8 cellular contexts compared by ENCODE assay signal in genomic region chr1:22018583-22019559, GRCh38. TPM values are rescaled to one million over a fixed set of nuclear protein-coding genes. Genes with fewer than 3 reads are reported as not detected.
DNase-seq lines count a peak whose midpoint lies in the region; ATAC-seq, FAIRE-seq and TF ChIP-seq lines count a peak whose summit lies in the region.

No MANE protein-coding gene starts in this region.

- no peaks in the 10 kb centered on the region for H4K20me1 ChIP-seq in astrocyte (ENCODE audit: insufficient read depth, low read length)

- TF ChIP-seq CTCF in GM12872 (IDR thresholded peaks at IDR 0.05; ENCODE audit: insufficient read depth, low read depth, low read length) (peak; percentile 32; the same call in 2 of the 3 replicates), astrocyte (IDR thresholded peaks at IDR 0.05; ENCODE audit: insufficient read depth, low read depth, low read length) (peak; percentile 37), left lung (IDR thresholded peaks at IDR 0.05) (no peak), mesothelial cell of epicardium (IDR thresholded peaks at IDR 0.05; ENCODE audit: unreplicated experiment) (no peak)

- H3K4me2 ChIP-seq in astrocyte (ENCODE audit: low read length): peak overlapping the region; percentile 58

- intact Hi-C loops in left lung (cut with DNase I): no loop called here

- H3K4me1 Mint-ChIP-seq in astrocyte (ENCODE audit: low read depth, unreplicated experiment) (peaks cover 8% of the 10 kb centered on the region), mesothelial cell of epicardium (peaks cover 6% of the 10 kb centered on the region)
- peaks cover 25% of the 10 kb centered on the region for H3K4me1 Mint-ChIP-seq in stimulated activated effector memory CD8-positive, alpha-beta T cell treated with anti-CD3 and anti-CD28 coated beads, Interleukin-12 subunit alpha, Interleukin-12 subunit beta, amount 100 ng/mL, for 72 hours

- H3K36me3 Mint-ChIP-seq in astrocyte (ENCODE audit: low read depth, unreplicated experiment) (peaks cover 2% of the 10 kb centered on the region), mesothelial cell of epicardium (no peaks in the 10 kb centered on the region)
- H3K36me3 Mint-ChIP-seq in stimulated activated effector memory CD8-positive, alpha-beta T cell treated with anti-CD3 and anti-CD28 coated beads, Interleukin-12 subunit alpha, Interleukin-12 subunit beta, amount 100 ng/mL, for 72 hours: peaks cover 5% of the 10 kb centered on the region

- no peak for FAIRE-seq in astrocyte (lab: Jason Lieb, UNC)

- no peak overlapping the region for H2AFZ ChIP-seq in astrocyte (ENCODE audit: low read depth, low read length)

- H3K9me3 Mint-ChIP-seq in astrocyte (ENCODE audit: unreplicated experiment) (no peaks in the 10 kb centered on the region), mesothelial cell of epicardium (no peaks in the 10 kb centered on the region)
- H3K9me3 Mint-ChIP-seq in stimulated activated effector memory CD8-positive, alpha-beta T cell treated with anti-CD3 and anti-CD28 coated beads, Interleukin-12 subunit alpha, Interleukin-12 subunit beta, amount 100 ng/mL, for 72 hours: no peaks in the 10 kb centered on the region

- DNase-seq in HK-2 (ENCODE audit: unreplicated experiment) (peak; percentile 80), T-helper 22 cell (ENCODE audit: low read depth) (peak; percentile 32), astrocyte (ENCODE audit: low read depth) (peak; percentile 85), left lung (peak in 1 of 2 donors; percentile 74), mesothelial cell of epicardium (ENCODE audit: low spot score in 2 of 2, unreplicated experiment in 2 of 2) (no peak), HuH-7.5 (ENCODE audit: low spot score) (no peak)
- DNase-seq in stimulated activated effector memory CD8-positive, alpha-beta T cell treated with anti-CD3 and anti-CD28 coated beads, Interleukin-12 subunit alpha, Interleukin-12 subunit beta, amount 100 ng/mL, for 72 hours (ENCODE audit: low spot score in 2 of 2): peak; percentile 36 to 73

- H3K27ac ChIP-seq in astrocyte (ENCODE audit: low read depth, low read length): peak overlapping the region; percentile 39
- H3K27ac ChIP-seq in left lung: peak overlapping the region; percentile 29 to 78

- H3K9me3 ChIP-seq in astrocyte (ENCODE audit: insufficient read depth, low read depth, low read length): no peaks in the 10 kb centered on the region
- no peaks in the 10 kb centered on the region for H3K9me3 ChIP-seq in left lung

- no peaks in the 10 kb centered on the region for H3K36me3 ChIP-seq in astrocyte (ENCODE audit: insufficient read depth, low read length)
- H3K36me3 ChIP-seq in left lung: no peaks in the 10 kb centered on the region

- ATAC-seq in left lung: peak; percentile 69
- ATAC-seq in stimulated activated effector memory CD8-positive, alpha-beta T cell treated with anti-CD3 and anti-CD28 coated beads, Interleukin-12 subunit alpha, Interleukin-12 subunit beta, amount 100 ng/mL, for 72 hours: peak; percentile 100

- H3K27ac Mint-ChIP-seq in astrocyte (ENCODE audit: unreplicated experiment) (peak overlapping the region; percentile 92), mesothelial cell of epicardium (no peak overlapping the region)
- peak overlapping the region; percentile 97 for H3K27ac Mint-ChIP-seq in stimulated activated effector memory CD8-positive, alpha-beta T cell treated with anti-CD3 and anti-CD28 coated beads, Interleukin-12 subunit alpha, Interleukin-12 subunit beta, amount 100 ng/mL, for 72 hours

- H3K4me3 Mint-ChIP-seq in astrocyte (ENCODE audit: unreplicated experiment): peak overlapping the region; percentile 55
- peak overlapping the region; percentile 54 for H3K4me3 Mint-ChIP-seq in stimulated activated effector memory CD8-positive, alpha-beta T cell treated with anti-CD3 and anti-CD28 coated beads, Interleukin-12 subunit alpha, Interleukin-12 subunit beta, amount 100 ng/mL, for 72 hours
- H3K4me3 Mint-ChIP-seq in mesothelial cell of epicardium: no peak overlapping the region

- peaks cover 15% of the 10 kb centered on the region for H3K4me1 ChIP-seq in astrocyte (ENCODE audit: insufficient read depth, low read length)
- peaks cover 0 to 22% of the 10 kb centered on the region in 2 donors for H3K4me1 ChIP-seq in left lung

- peak overlapping the region; percentile 28 for H3K9ac ChIP-seq in astrocyte (ENCODE audit: low read length)

- H3K27me3 ChIP-seq in astrocyte (ENCODE audit: insufficient read depth, low read length): no peaks in the 10 kb centered on the region
- no peaks in the 10 kb centered on the region for H3K27me3 ChIP-seq in left lung

- H3K27me3 Mint-ChIP-seq in astrocyte (ENCODE audit: low read depth, unreplicated experiment) (no peaks in the 10 kb centered on the region), mesothelial cell of epicardium (ENCODE audit: low read depth) (peaks cover 3% of the 10 kb centered on the region)

- H3K4me3 ChIP-seq in astrocyte (ENCODE audit: insufficient read depth, low read depth, low read length) (no peak overlapping the region), left lung (no peak overlapping the region)

- H3K79me2 ChIP-seq in astrocyte (ENCODE audit: insufficient read depth, low read length): no peaks in the 10 kb centered on the region

RNA-seq across cellular contexts. Expression of gene CELA3A, which starts 17.4 kb away (rescaled TPM):
- total RNA-seq in astrocyte (not detected in 2 replicates), left lung (not detected), mesothelial cell of epicardium (not detected in 3 replicates)

RNA-seq across cellular contexts. Expression of gene CDC42, which starts 33.6 kb away (rescaled TPM):
- total RNA-seq in astrocyte (346 and 366 TPM in 2 replicates), left lung (100 to 1,000 TPM; 277 to 292 TPM), mesothelial cell of epicardium (239 to 246 TPM (median 244 TPM) in 3 replicates)

RNA-seq across cellular contexts. Expression of gene CELA3B, which starts 42.0 kb away (rescaled TPM):
- total RNA-seq in astrocyte (not detected in 2 replicates), left lung (not detected), mesothelial cell of epicardium (not detected in 3 replicates)

Comparison
In these comparisons a context has a peak if more than half of its experiments do, and no peak if none do; other contexts are left out.
1. CTCF ChIP-seq: peak in GM12872 (single experiment) and astrocyte (single experiment); none in left lung (0 of 2) and mesothelial cell of epicardium (single experiment).
2. DNase-seq: peak in HK-2 (single experiment), T-helper 22 cell (single experiment), astrocyte (single experiment) and stimulated activated effector memory CD8-positive, alpha-beta T cell treated with anti-CD3 and anti-CD28 coated beads, Interleukin-12 subunit alpha, Interleukin-12 subunit beta, amount 100 ng/mL, for 72 hours (2 of 2); none in mesothelial cell of epicardium (0 of 2) and HuH-7.5 (single experiment).